19 cellular contexts compared by ENCODE assay signal in the genomic region with DNA sequence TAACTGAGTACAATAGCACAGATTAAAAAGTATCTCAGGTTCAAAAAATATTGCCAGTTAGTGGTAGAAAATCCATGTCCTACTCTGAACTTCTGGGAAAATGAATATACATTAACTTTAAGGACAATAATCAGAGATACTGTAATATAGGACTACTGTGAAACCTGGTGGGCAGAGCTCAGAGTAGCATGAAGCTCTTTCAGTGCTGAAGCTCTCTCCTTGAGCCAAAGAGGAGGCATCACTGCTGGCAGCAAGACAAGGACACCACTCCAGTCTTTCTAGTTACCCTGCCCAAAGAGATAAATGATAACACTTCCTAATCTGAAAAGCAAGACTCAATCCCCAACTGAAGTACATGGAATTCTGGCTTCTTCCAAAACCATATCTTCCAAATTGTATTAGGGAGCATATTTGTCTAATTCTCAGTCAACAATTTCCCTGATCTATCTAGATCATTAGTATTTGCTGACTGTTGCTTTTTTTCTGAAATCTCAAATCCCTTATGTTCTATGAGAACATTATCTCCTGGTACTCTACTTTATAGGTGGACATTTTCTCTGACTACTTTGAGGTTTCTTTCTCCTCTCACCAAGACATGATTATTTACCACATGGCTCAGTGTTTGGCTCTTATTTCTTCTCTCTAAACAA. TPM values are rescaled to one million over a fixed set of nuclear protein-coding genes. Genes with fewer than 3 reads are reported as not detected.
DNase-seq lines count a peak whose midpoint lies in the region; ATAC-seq and TF ChIP-seq lines count a peak whose summit lies in the region.
"Had no signal": no experiment of that assay in that cellular context is flagged by ENCODE, and none has a peak within 500 bp of the region (broad histone marks: within the 10 kb centered on the region; RNA-seq: fewer than 3 reads in every experiment).

No MANE protein-coding gene starts in this region.

- no peaks in the 10 kb centered on the region for H3K36me3 ChIP-seq in GM23248 (ENCODE audit: low read depth)
- no peaks in the 10 kb centered on the region for H3K36me3 ChIP-seq in adipocyte (ENCODE audit: control insufficient read depth, insufficient read depth, low read length, severe bottlenecking)
- no peaks in the 10 kb centered on the region for H3K36me3 ChIP-seq in esophagus squamous epithelium
- no peaks in the 10 kb centered on the region for H3K36me3 ChIP-seq in spleen
- H3K36me3 ChIP-seq: BLaER1, MG63 had no signal

- no peak overlapping the region for H3K4me3 ChIP-seq in GM23248
- H3K4me3 ChIP-seq in adipocyte (ENCODE audit: low read length): peak overlapping the region; percentile 29
- no peak overlapping the region for H3K4me3 ChIP-seq in esophagus squamous epithelium
- H3K4me3 ChIP-seq in spleen: no peak overlapping the region
- H3K4me3 ChIP-seq: BLaER1, MG63, SK-N-MC had no signal

- H3K9ac ChIP-seq in GM23248 (no peak overlapping the region), adipocyte (ENCODE audit: low read length) (no peak overlapping the region)
- H3K9ac ChIP-seq: BLaER1, KMS-11 had no signal

- H4K20me1 ChIP-seq in GM23248 (ENCODE audit: insufficient read depth): no peaks in the 10 kb centered on the region
- H4K20me1 ChIP-seq: BLaER1 had no signal

- H3K79me2 ChIP-seq in GM23248 (ENCODE audit: insufficient read depth): no peaks in the 10 kb centered on the region

- H3K4me1 ChIP-seq in GM23248 (ENCODE audit: insufficient read depth) (peaks cover 14% of the 10 kb centered on the region), adipocyte (ENCODE audit: control insufficient read depth, insufficient read depth, low read length) (peaks cover 25% of the 10 kb centered on the region), esophagus squamous epithelium (peaks cover 0 to 60% (median 7%) of the 10 kb centered on the region in 3 donors), spleen (peaks cover 0 to 3% (median 0%) of the 10 kb centered on the region in 6 donors)
- H3K4me1 ChIP-seq: BLaER1 had no signal

- peaks cover 3% of the 10 kb centered on the region; the same call in 1 of the 2 replicates for H3K9me2 ChIP-seq in GM23248 (ENCODE audit: insufficient read depth)

- H3K27ac ChIP-seq in GM23248 (no peak overlapping the region), esophagus squamous epithelium (peak overlapping the region in 3 of 4 donors; percentile 27 to 62 (median 55)), spleen (peak overlapping the region in 5 of 8 donors; percentile 21 to 45 (median 41))
- H3K27ac ChIP-seq: BLaER1, HL-60, KMS-11, SK-N-MC had no signal

- H3K9me3 ChIP-seq in GM23248 (ENCODE audit: low read depth): no peaks in the 10 kb centered on the region
- no peaks in the 10 kb centered on the region for H3K9me3 ChIP-seq in adipocyte (ENCODE audit: control insufficient read depth, low read length)
- H3K9me3 ChIP-seq in esophagus squamous epithelium: no peaks in the 10 kb centered on the region
- no peaks in the 10 kb centered on the region for H3K9me3 ChIP-seq in spleen
- H3K9me3 ChIP-seq: BLaER1, MG63 had no signal

- in situ Hi-C loops in GM23248 (cut with MboI): no loop called here

- H2AFZ ChIP-seq in GM23248: no peak overlapping the region

- ATAC-seq in activated T-cell treated with anti-CD3 and anti-CD28 coated beads, Interleukin-2, amount 50 U/mL, for 4 hours: no peak

- H3K9me3 Mint-ChIP-seq in activated T-cell treated with anti-CD3 and anti-CD28 coated beads, Interleukin-2, amount 50 U/mL, for 4 hours: no peaks in the 10 kb centered on the region

- TF ChIP-seq POLR2A in esophagus squamous epithelium (IDR thresholded peaks at IDR 0.05) (no peak), spleen (IDR thresholded peaks at IDR 0.05) (no peak)

- peaks cover 2% of the 10 kb centered on the region for H3K27me3 Mint-ChIP-seq in activated T-cell treated with anti-CD3 and anti-CD28 coated beads, Interleukin-2, amount 50 U/mL, for 4 hours (ENCODE audit: low read depth)

- H3K36me3 Mint-ChIP-seq in activated T-cell treated with anti-CD3 and anti-CD28 coated beads, Interleukin-2, amount 50 U/mL, for 4 hours (ENCODE audit: insufficient read depth): no peaks in the 10 kb centered on the region

- TF ChIP-seq CTCF in esophagus squamous epithelium (IDR thresholded peaks at IDR 0.05) (no peak), spleen (IDR thresholded peaks at IDR 0.05 in 8 of 11, conservative IDR thresholded peaks at IDR 0.05 in 3 of 11) (no peak)

- no peaks in the 10 kb centered on the region for H3K4me1 Mint-ChIP-seq in activated T-cell treated with anti-CD3 and anti-CD28 coated beads, Interleukin-2, amount 50 U/mL, for 4 hours (ENCODE audit: low read depth)

- peak overlapping the region; percentile 43 for H3K4me2 ChIP-seq in GM23248 (ENCODE audit: unreplicated experiment)
- H3K4me2 ChIP-seq: BLaER1, KMS-11 had no signal

- peak; percentile 12 for DNase-seq in GM23248
- no peak for DNase-seq in adipocyte (ENCODE audit: low read depth)
- no peak for DNase-seq in esophagus squamous epithelium (lab: John Stamatoyannopoulos, UW)
- DNase-seq in spleen: no peak
- no peak for DNase-seq in NCI-H524 (lab: John Stamatoyannopoulos, UW)
- DNase-seq in activated T-cell treated with anti-CD3 and anti-CD28 coated beads, Interleukin-2, amount 50 U/mL, for 4 hours: no peak
- no peak for DNase-seq in COLO668 (lab: John Stamatoyannopoulos, UW; ENCODE audit: unreplicated experiment)
- DNase-seq: DMS153; NCI-H1092 treated with DMSO at 0.1 percent for 48 hours; NCI-H1694; NCI-H2107; NCI-H345; NCI-H69; NK-92 treated with Interleukin-12 subunit alpha and Interleukin-12 subunit beta, amount 100 ng/mL, for 24 hours had no signal

- no peaks in the 10 kb centered on the region for H3F3A ChIP-seq in GM23248 (ENCODE audit: insufficient read depth)

- no peak overlapping the region for H3K4me3 Mint-ChIP-seq in activated T-cell treated with anti-CD3 and anti-CD28 coated beads, Interleukin-2, amount 50 U/mL, for 4 hours

- intact Hi-C loops in esophagus squamous epithelium (cut with DNase I) (no loop called here), spleen (cut with DNase I; ENCODE audit: low total_unique reads) (no loop called here)

- H3K27me3 ChIP-seq in GM23248 (replicated peaks; ENCODE audit: insufficient read depth) (no peaks in the 10 kb centered on the region), adipocyte (replicated peaks; ENCODE audit: control insufficient read depth, insufficient read depth, low read length) (no peaks in the 10 kb centered on the region), esophagus squamous epithelium (no peaks in the 10 kb centered on the region), spleen (replicated peaks in 1 of 7) (no peaks in the 10 kb centered on the region)
- H3K27me3 ChIP-seq: BLaER1, MG63 had no signal

RNA-seq across cellular contexts. Expression of gene CLDN1, which starts 55.9 kb away (rescaled TPM):
- total RNA-seq in GM23248 (2014; rRNA removed; shearing (Covaris generic)): 0.32 and 0.38 TPM in 2 replicates
- polyA plus RNA-seq in GM23248 (2016; fragmentation: Nextera tagmentation; extraction: Ambion mirVana): 0.19 and 0.28 TPM in 2 replicates
- total RNA-seq in esophagus squamous epithelium: 10 to 100 TPM; 34.8 to 59.6 (median 45.4) TPM
- 1 to 10 TPM in 3 of 7 donors, under 1 TPM in 4; 0.26 to 3.0 (median 0.91) TPM for total RNA-seq in spleen
- 1 to 10 TPM in 1 of 3 donors, under 1 TPM in 2; 0.35 to 1.3 (median 0.91) TPM for polyA plus RNA-seq in spleen
- 1 to 10 TPM in 1 of 3 donors, under 1 TPM in 2; 0.43 to 2.1 (median 0.66) TPM for total RNA-seq in activated T-cell treated with anti-CD3 and anti-CD28 coated beads, Interleukin-2, amount 50 U/mL, for 4 hours

Comparison
In these comparisons a context has a peak if more than half of its experiments do, and no peak if none do; other contexts are left out.
1. RNA of gene CLDN1, which starts 55.9 kb away (total RNA-seq): 34.8 to 59.6 TPM in esophagus squamous epithelium; 0.26 to 3.0 TPM in spleen, 0.43 to 2.1 TPM in activated T-cell treated with anti-CD3 and anti-CD28 coated beads, Interleukin-2, amount 50 U/mL, for 4 hours and 0.32 to 0.38 TPM in GM23248; every median in the first group is over 4 times any median in the second.